18 cellular contexts compared by ENCODE assay signal in genomic region chr6:36603222-36604089, GRCh38. TPM values are rescaled to one million over a fixed set of nuclear protein-coding genes. Genes with fewer than 3 reads are reported as not detected.
DNase-seq lines count a peak whose midpoint lies in the region; ATAC-seq and TF ChIP-seq lines count a peak whose summit lies in the region.
"Had no signal": no experiment of that assay in that cellular context is flagged by ENCODE, and none has a peak within 500 bp of the region (broad histone marks: within the 10 kb centered on the region; RNA-seq: fewer than 3 reads in every experiment).

No MANE protein-coding gene starts in this region.

- DNase-seq in activated CD4-positive, alpha-beta T cell treated with anti-CD3 and anti-CD28 coated beads for 36 hours: no peak
- DNase-seq in activated CD4-positive, alpha-beta T cell treated with anti-CD3 and anti-CD28 coated beads for 4 hours: no peak
- no peak for DNase-seq in GM23248
- no peak for DNase-seq in activated naive CD8-positive, alpha-beta T cell treated with anti-CD3 and anti-CD28 coated beads, Interleukin-2, amount 50 U/mL, for 24 hours
- DNase-seq: activated CD4-positive, CD25-positive, alpha-beta regulatory T cell treated with anti-CD3 and anti-CD28 coated beads, Interleukin-2, amount 50 U/mL, for 72 hours; cerebellar nuclear complex; foreskin keratinocyte; NCI-H1694; SHP77; stimulated activated naive CD4-positive, alpha-beta T cell treated with Interleukin-2 at 50 U/mL for 16 hours; upper lobe of right lung had no signal

- H4K20me1 ChIP-seq in GM23248 (ENCODE audit: insufficient read depth) (peaks cover 54% of the 10 kb centered on the region), neural cell (ENCODE audit: insufficient read depth) (peaks cover 83% of the 10 kb centered on the region)

- 0 out of 2 replicates have a peak overlapping the region, but pooled peaks have one; percentile 1 for H3K4me3 ChIP-seq in GM23248
- H3K4me3 ChIP-seq in neural cell (ENCODE audit: low read length): peak overlapping the region; percentile 17
- H3K4me3 ChIP-seq: upper lobe of right lung had no signal

- no peak overlapping the region for H3K4me3 Mint-ChIP-seq in activated CD4-positive, alpha-beta T cell treated with anti-CD3 and anti-CD28 coated beads for 36 hours
- H3K4me3 Mint-ChIP-seq in activated naive CD8-positive, alpha-beta T cell treated with anti-CD3 and anti-CD28 coated beads, Interleukin-2, amount 50 U/mL, for 24 hours: peak overlapping the region; percentile 4

- H3K79me2 ChIP-seq in GM23248 (ENCODE audit: insufficient read depth): peaks cover 100% of the 10 kb centered on the region
- peaks cover 81% of the 10 kb centered on the region for H3K79me2 ChIP-seq in neural cell (replicated peaks; ENCODE audit: insufficient read depth, low read length)

- no peak for ATAC-seq in activated CD4-positive, alpha-beta T cell treated with anti-CD3 and anti-CD28 coated beads for 36 hours
- ATAC-seq in activated naive CD8-positive, alpha-beta T cell treated with anti-CD3 and anti-CD28 coated beads, Interleukin-2, amount 50 U/mL, for 24 hours: no peak
- ATAC-seq in HG02938 (IDR thresholded peaks at IDR 0.05; ENCODE audit: unreplicated experiment): no peak
- no peak for ATAC-seq in HG02970 (IDR thresholded peaks at IDR 0.05; ENCODE audit: low FRiP score, unreplicated experiment)
- no peak for ATAC-seq in HG03354 (IDR thresholded peaks at IDR 0.05; ENCODE audit: poor library complexity, severe bottlenecking, unreplicated experiment)
- ATAC-seq: foreskin keratinocyte, left lobe of liver, upper lobe of right lung had no signal

- intact Hi-C loops in activated CD4-positive, alpha-beta T cell treated with anti-CD3 and anti-CD28 coated beads for 36 hours (cut with DNase I, micrococcal nuclease): no loop called here

- H3K27ac ChIP-seq in GM23248: peak overlapping the region; percentile 57
- H3K27ac ChIP-seq in neural cell (ENCODE audit: low read length): no peak overlapping the region
- H3K27ac ChIP-seq: 22Rv1, foreskin keratinocyte, upper lobe of right lung had no signal

- POLR2A ChIA-PET in activated CD4-positive, alpha-beta T cell treated with anti-CD3 and anti-CD28 coated beads for 36 hours (lab: Charles Lee): interaction anchor here (0.6 kb wide), 1 partner anchor 73 kb away, joined by 3 read pairs; no protein-coding TSS in a partner anchor

- no peaks in the 10 kb centered on the region for H3K27me3 Mint-ChIP-seq in activated CD4-positive, alpha-beta T cell treated with anti-CD3 and anti-CD28 coated beads for 36 hours
- no peaks in the 10 kb centered on the region for H3K27me3 Mint-ChIP-seq in activated naive CD8-positive, alpha-beta T cell treated with anti-CD3 and anti-CD28 coated beads, Interleukin-2, amount 50 U/mL, for 24 hours
- H3K27me3 Mint-ChIP-seq: progenitor cell of endocrine pancreas had no signal

- no peak for TF ChIP-seq CTCF in neural cell (IDR thresholded peaks at IDR 0.05; ENCODE audit: poor library complexity, severe bottlenecking)

- H3K4me2 ChIP-seq in GM23248 (ENCODE audit: unreplicated experiment) (no peak overlapping the region), neural cell (ENCODE audit: low read length) (no peak overlapping the region)

- WGBS in GM23248 (ENCODE audit: low coverage in 1 of 2, low lambda C conversion rate in 2 of 2, missing lambda C conversion rate in 2 of 2), 2 experiments: 78 to 87% methylated on average over 3 of the region's 3 CpGs

- in situ Hi-C loops in GM23248 (cut with MboI): no loop called here

- peaks cover 88% of the 10 kb centered on the region for H3K4me1 Mint-ChIP-seq in activated CD4-positive, alpha-beta T cell treated with anti-CD3 and anti-CD28 coated beads for 36 hours
- H3K4me1 Mint-ChIP-seq in activated naive CD8-positive, alpha-beta T cell treated with anti-CD3 and anti-CD28 coated beads, Interleukin-2, amount 50 U/mL, for 24 hours: peaks cover 85% of the 10 kb centered on the region

- H3K9me2 ChIP-seq in GM23248 (ENCODE audit: insufficient read depth) (no peaks in the 10 kb centered on the region), neural cell (ENCODE audit: insufficient read depth, low read length) (no peaks in the 10 kb centered on the region)

- TF ChIP-seq RAD21 in neural cell (conservative IDR thresholded peaks at IDR 0.05): no peak

- peaks cover 97% of the 10 kb centered on the region for H3K36me3 ChIP-seq in GM23248 (ENCODE audit: low read depth)
- H3K36me3 ChIP-seq in neural cell (ENCODE audit: insufficient read depth, low read length): peaks cover 64% of the 10 kb centered on the region

- H3K9ac ChIP-seq in GM23248 (0 out of 2 replicates have a peak overlapping the region, but pooled peaks have one; percentile 12), neural cell (ENCODE audit: low read length) (no peak overlapping the region)

- H3K9me3 ChIP-seq in GM23248 (ENCODE audit: low read depth) (no peaks in the 10 kb centered on the region), neural cell (ENCODE audit: low read length) (no peaks in the 10 kb centered on the region)
- H3K9me3 ChIP-seq: upper lobe of right lung had no signal

- no peak for TF ChIP-seq EP300 in neural cell (conservative IDR thresholded peaks at IDR 0.05; ENCODE audit: poor library complexity, severe bottlenecking)

- peaks cover 96% of the 10 kb centered on the region for H3K36me3 Mint-ChIP-seq in activated CD4-positive, alpha-beta T cell treated with anti-CD3 and anti-CD28 coated beads for 36 hours (ENCODE audit: low read depth)
- H3K36me3 Mint-ChIP-seq in activated naive CD8-positive, alpha-beta T cell treated with anti-CD3 and anti-CD28 coated beads, Interleukin-2, amount 50 U/mL, for 24 hours (ENCODE audit: low read depth): peaks cover 94% of the 10 kb centered on the region

- CTCF ChIA-PET in activated CD4-positive, alpha-beta T cell treated with anti-CD3 and anti-CD28 coated beads for 36 hours (lab: Charles Lee): interaction anchor here (0.8 to 1.5 kb wide), 4 partner anchors 8 to 92 kb away, joined by 3 to 4 read pairs (median 3); no protein-coding TSS in a partner anchor

- H3K27ac Mint-ChIP-seq in activated CD4-positive, alpha-beta T cell treated with anti-CD3 and anti-CD28 coated beads for 36 hours: peak overlapping the region; percentile 42
- H3K27ac Mint-ChIP-seq in activated naive CD8-positive, alpha-beta T cell treated with anti-CD3 and anti-CD28 coated beads, Interleukin-2, amount 50 U/mL, for 24 hours: no peak overlapping the region

- H3K27me3 ChIP-seq in GM23248 (replicated peaks; ENCODE audit: insufficient read depth): no peaks in the 10 kb centered on the region
- H3K27me3 ChIP-seq in neural cell (ENCODE audit: insufficient read depth, low read depth, low read length): no peaks in the 10 kb centered on the region
- H3K27me3 ChIP-seq: foreskin keratinocyte, upper lobe of right lung had no signal

- H2AFZ ChIP-seq in GM23248 (no peak overlapping the region), neural cell (ENCODE audit: low read depth, low read length) (no peak overlapping the region)

- H3F3A ChIP-seq in GM23248 (ENCODE audit: insufficient read depth) (peaks cover 98% of the 10 kb centered on the region), neural cell (ENCODE audit: insufficient read depth, low read length, poor library complexity, severe bottlenecking) (peaks cover 4% of the 10 kb centered on the region)

- H3K4me1 ChIP-seq in GM23248 (ENCODE audit: insufficient read depth): peaks cover 76% of the 10 kb centered on the region

- H3K9me3 Mint-ChIP-seq in activated CD4-positive, alpha-beta T cell treated with anti-CD3 and anti-CD28 coated beads for 36 hours (ENCODE audit: low read depth): no peaks in the 10 kb centered on the region
- H3K9me3 Mint-ChIP-seq in activated naive CD8-positive, alpha-beta T cell treated with anti-CD3 and anti-CD28 coated beads, Interleukin-2, amount 50 U/mL, for 24 hours: no peaks in the 10 kb centered on the region

TF ChIP-seq in neural cell, 6 proteins besides CTCF, POLR2A, EP300 and RAD21 (continues in another document):
- TF ChIP-seq TAF1 (IDR thresholded peaks at IDR 0.05; ENCODE audit: low read depth) (no peak), POLR2AphosphoS5 (IDR thresholded peaks at IDR 0.05) (no peak), REST (IDR thresholded peaks at IDR 0.05; ENCODE audit: borderline replicate concordance) (no peak), EZH2 (IDR thresholded peaks at IDR 0.05; ENCODE audit: borderline replicate concordance, insufficient read depth, low read length, poor library complexity, severe bottlenecking) (no peak), SMC3 (conservative IDR thresholded peaks at IDR 0.05; ENCODE audit: poor library complexity) (no peak)

RNA-seq across cellular contexts. Expression of gene SRSF3, which starts 9.3 kb away (rescaled TPM):
- 100 to 1,000 TPM; 298 to 464 TPM for total RNA-seq in activated CD4-positive, alpha-beta T cell treated with anti-CD3 and anti-CD28 coated beads for 36 hours
- total RNA-seq in GM23248 (2014; rRNA removed; shearing (Covaris generic)): 141 and 171 TPM in 2 replicates
- polyA plus RNA-seq in GM23248 (2016; fragmentation: Nextera tagmentation; extraction: Ambion mirVana): 238 and 243 TPM in 2 replicates
- polyA plus RNA-seq in neural cell: 393 and 508 TPM in 2 replicates
- polyA minus RNA-seq in neural cell: 360 and 404 TPM in 2 replicates

RNA-seq across cellular contexts. Expression of gene STK38, which starts 56.2 kb away (rescaled TPM):
- total RNA-seq in activated CD4-positive, alpha-beta T cell treated with anti-CD3 and anti-CD28 coated beads for 36 hours: 10 to 100 TPM; 24.0 to 27.0 TPM
- total RNA-seq in GM23248 (2014; rRNA removed; shearing (Covaris generic)): 30.5 and 35.6 TPM in 2 replicates
- polyA plus RNA-seq in GM23248 (2016; fragmentation: Nextera tagmentation; extraction: Ambion mirVana) (50.4 and 51.1 TPM in 2 replicates), neural cell (58.7 and 59.3 TPM in 2 replicates)
- polyA minus RNA-seq in neural cell: 28.2 and 37.6 TPM in 2 replicates
